Comparison of ENCODE assay signal across 1 cellular context in the genomic region with DNA sequence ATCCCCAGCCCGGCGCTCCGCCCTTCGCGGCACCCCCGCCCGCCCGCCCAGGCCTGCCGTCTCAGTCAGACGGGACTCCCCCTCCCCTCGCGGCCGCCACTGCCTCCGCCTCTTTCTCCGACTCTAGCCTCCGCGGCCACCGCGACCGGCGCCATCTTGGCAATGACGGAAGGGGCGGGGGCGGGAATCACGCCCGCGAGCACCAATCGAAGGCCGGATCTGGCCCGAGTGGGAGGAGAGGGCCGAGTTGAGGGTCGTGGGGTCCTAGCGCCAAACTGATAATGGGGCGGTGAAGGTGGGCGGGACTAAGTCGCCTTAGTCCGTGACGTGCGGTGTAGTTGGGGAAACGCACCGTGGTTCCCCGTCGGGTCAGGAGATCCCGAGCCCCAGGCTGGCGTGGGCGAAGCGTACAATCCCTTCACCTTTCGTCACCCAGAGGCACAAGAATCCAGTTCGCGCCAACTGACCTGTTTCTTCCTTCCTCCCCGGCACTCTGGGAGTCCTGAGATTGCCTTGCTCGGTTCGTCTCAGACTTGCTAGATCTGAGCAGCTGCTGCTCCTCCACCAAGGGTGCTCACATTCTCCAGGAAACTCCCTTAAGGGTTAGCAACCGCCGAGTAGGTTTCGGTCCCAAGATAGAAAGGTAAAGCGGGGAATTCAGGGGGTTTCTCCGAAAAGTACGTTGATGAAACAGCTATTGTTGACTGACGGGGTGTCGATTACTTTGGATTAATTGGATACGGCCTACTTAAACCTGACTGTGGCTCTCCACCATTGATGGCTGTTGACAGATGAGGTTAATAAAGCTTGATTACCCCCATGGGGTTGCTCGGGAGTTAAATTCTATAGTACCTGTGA.
TF ChIP-seq lines count a peak whose summit lies in the region.

Gene DENND4A, minus strand, starts transcription at position 164 of the 858 bp plus-strand sequence. CDS start 35,843 bp downstream, outside the sequence.

TF ChIP-seq in K562, 482 proteins besides CTCF, POLR2A, EP300 and RAD21 (continued from another document and continues in another):
- TF ChIP-seq ZNF592 (IDR thresholded peaks at IDR 0.05) (peak; percentile 60; the same call in 1 of the 2 replicates), ZNF436 (CRISPR knock-in tag; IDR thresholded peaks at IDR 0.05) (no peak), ZFX (CRISPR knock-in tag; IDR thresholded peaks at IDR 0.05) (peak; percentile 81), RFX7 (CRISPR knock-in tag; IDR thresholded peaks at IDR 0.05) (no peak), ZNF584 (CRISPR knock-in tag; IDR thresholded peaks at IDR 0.05; ENCODE audit: low read depth) (no peak), KAT7 (CRISPR knock-in tag; IDR thresholded peaks at IDR 0.05; ENCODE audit: borderline replicate concordance) (peak; percentile 75; the same call in 1 of the 2 replicates), ZNF175 (CRISPR knock-in tag; IDR thresholded peaks at IDR 0.05; ENCODE audit: low read depth) (no peak), OTX1 (CRISPR knock-in tag; IDR thresholded peaks at IDR 0.05) (0 out of 2 replicates have a peak, but pooled peaks have one; percentile 17), POLR2B (IDR thresholded peaks at IDR 0.05; ENCODE audit: low read depth, partially characterized antibody) (peak; percentile 91), BRD4 (IDR thresholded peaks at IDR 0.05) (0 out of 2 replicates have a peak, but pooled peaks have one; percentile 37), NEUROD1 (IDR thresholded peaks at IDR 0.05; ENCODE audit: borderline replicate concordance, low read depth, low read length, partially characterized antibody) (peak; percentile 98), ZNF431 (CRISPR knock-in tag; IDR thresholded peaks at IDR 0.05) (peak; percentile 33; the same call in 1 of the 2 replicates), TARDBP (IDR thresholded peaks at IDR 0.05) (peak; percentile 85), KDM4B (IDR thresholded peaks at IDR 0.05; ENCODE audit: borderline replicate concordance in 2 of 2, low read depth in 1 of 2) (no peak), FOSL1 (tag; conservative IDR thresholded peaks at IDR 0.05) (peak; percentile 39; the same call in 1 of the 2 replicates), ZNF785 (CRISPR knock-in tag; IDR thresholded peaks at IDR 0.05) (no peak), SNRNP70 (optimal IDR thresholded peaks at IDR 0.05; ENCODE audit: low read depth, low read length) (no peak), ETS1 (conservative IDR thresholded peaks at IDR 0.05; ENCODE audit: control insufficient read depth, low read depth, low read length) (0 out of 2 replicates have a peak, but pooled peaks have one; percentile 50), TCF15 (CRISPR knock-in tag; IDR thresholded peaks at IDR 0.05) (no peak), XRCC5 (IDR thresholded peaks at IDR 0.05; ENCODE audit: low read depth, low read length) (peak; percentile 56; the same call in 1 of the 2 replicates), ZEB2 (IDR thresholded peaks at IDR 0.05) (0 out of 2 replicates have a peak, but pooled peaks have one; percentile 32), TEAD4 (IDR thresholded peaks at IDR 0.05; ENCODE audit: low read length) (peak; percentile 44), TEAD4 (CRISPR knock-in tag; IDR thresholded peaks at IDR 0.05; ENCODE audit: borderline replicate concordance) (no peak), SRSF1 (IDR thresholded peaks at IDR 0.05; ENCODE audit: low read depth, low read length) (no peak), TAF9B (IDR thresholded peaks at IDR 0.05; ENCODE audit: partially characterized antibody) (peak; percentile 72), ELF4 (CRISPR knock-in tag; IDR thresholded peaks at IDR 0.05) (no peak), POLR2G (IDR thresholded peaks at IDR 0.05; ENCODE audit: low read depth, low read length) (peak; percentile 80), TOE1 (IDR thresholded peaks at IDR 0.05; ENCODE audit: borderline replicate concordance) (peak; percentile 97), TOE1 (CRISPR knock-in tag; IDR thresholded peaks at IDR 0.05; ENCODE audit: borderline replicate concordance, low read depth) (no peak), PRPF4 (IDR thresholded peaks at IDR 0.05; ENCODE audit: insufficient read depth, low read depth, low read length, poor library complexity, severe bottlenecking) (no peak), MLLT1 (IDR thresholded peaks at IDR 0.05) (peak; percentile 45 to 91; a peak in 3 of 4 replicates), POLR2AphosphoS5 (IDR thresholded peaks at IDR 0.05; ENCODE audit: control insufficient read depth, insufficient read depth, low read depth, low read length) (peak; percentile 85), ZNF384 (IDR thresholded peaks at IDR 0.05; ENCODE audit: low read depth, low read length) (0 out of 2 replicates have a peak, but pooled peaks have one; percentile 13), GABPA (tag; conservative IDR thresholded peaks at IDR 0.05; ENCODE audit: low read depth) (peak; percentile 60), HDAC6 (IDR thresholded peaks at IDR 0.05; ENCODE audit: low read depth, low read length) (0 out of 2 replicates have a peak, but pooled peaks have one; percentile 53)
- TF ChIP-seq, protein P1, sequence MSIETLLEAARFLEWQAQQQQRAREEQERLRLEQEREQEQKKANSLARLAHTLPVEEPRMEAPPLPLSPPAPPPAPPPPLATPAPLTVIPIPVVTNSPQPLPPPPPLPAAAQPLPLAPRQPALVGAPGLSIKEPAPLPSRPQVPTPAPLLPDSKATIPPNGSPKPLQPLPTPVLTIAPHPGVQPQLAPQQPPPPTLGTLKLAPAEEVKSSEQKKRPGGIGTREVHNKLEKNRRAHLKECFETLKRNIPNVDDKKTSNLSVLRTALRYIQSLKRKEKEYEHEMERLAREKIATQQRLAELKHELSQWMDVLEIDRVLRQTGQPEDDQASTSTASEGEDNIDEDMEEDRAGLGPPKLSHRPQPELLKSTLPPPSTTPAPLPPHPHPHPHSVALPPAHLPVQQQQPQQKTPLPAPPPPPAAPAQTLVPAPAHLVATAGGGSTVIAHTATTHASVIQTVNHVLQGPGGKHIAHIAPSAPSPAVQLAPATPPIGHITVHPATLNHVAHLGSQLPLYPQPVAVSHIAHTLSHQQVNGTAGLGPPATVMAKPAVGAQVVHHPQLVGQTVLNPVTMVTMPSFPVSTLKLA (conservative IDR thresholded peaks at IDR 0.05): peak; percentile 38 to 57
- TF ChIP-seq, protein P2, sequence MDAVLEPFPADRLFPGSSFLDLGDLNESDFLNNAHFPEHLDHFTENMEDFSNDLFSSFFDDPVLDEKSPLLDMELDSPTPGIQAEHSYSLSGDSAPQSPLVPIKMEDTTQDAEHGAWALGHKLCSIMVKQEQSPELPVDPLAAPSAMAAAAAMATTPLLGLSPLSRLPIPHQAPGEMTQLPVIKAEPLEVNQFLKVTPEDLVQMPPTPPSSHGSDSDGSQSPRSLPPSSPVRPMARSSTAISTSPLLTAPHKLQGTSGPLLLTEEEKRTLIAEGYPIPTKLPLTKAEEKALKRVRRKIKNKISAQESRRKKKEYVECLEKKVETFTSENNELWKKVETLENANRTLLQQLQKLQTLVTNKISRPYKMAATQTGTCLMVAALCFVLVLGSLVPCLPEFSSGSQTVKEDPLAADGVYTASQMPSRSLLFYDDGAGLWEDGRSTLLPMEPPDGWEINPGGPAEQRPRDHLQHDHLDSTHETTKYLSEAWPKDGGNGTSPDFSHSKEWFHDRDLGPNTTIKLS (IDR thresholded peaks at IDR 0.05; ENCODE audit: borderline replicate concordance, low read depth): peak; percentile 47; the same call in 1 of the 2 replicates
- TF ChIP-seq, protein P3, sequence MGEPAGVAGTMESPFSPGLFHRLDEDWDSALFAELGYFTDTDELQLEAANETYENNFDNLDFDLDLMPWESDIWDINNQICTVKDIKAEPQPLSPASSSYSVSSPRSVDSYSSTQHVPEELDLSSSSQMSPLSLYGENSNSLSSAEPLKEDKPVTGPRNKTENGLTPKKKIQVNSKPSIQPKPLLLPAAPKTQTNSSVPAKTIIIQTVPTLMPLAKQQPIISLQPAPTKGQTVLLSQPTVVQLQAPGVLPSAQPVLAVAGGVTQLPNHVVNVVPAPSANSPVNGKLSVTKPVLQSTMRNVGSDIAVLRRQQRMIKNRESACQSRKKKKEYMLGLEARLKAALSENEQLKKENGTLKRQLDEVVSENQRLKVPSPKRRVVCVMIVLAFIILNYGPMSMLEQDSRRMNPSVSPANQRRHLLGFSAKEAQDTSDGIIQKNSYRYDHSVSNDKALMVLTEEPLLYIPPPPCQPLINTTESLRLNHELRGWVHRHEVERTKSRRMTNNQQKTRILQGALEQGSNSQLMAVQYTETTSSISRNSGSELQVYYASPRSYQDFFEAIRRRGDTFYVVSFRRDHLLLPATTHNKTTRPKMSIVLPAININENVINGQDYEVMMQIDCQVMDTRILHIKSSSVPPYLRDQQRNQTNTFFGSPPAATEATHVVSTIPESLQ (CRISPR knock-in tag; IDR thresholded peaks at IDR 0.05): no peak
- TF ChIP-seq, protein P4, sequence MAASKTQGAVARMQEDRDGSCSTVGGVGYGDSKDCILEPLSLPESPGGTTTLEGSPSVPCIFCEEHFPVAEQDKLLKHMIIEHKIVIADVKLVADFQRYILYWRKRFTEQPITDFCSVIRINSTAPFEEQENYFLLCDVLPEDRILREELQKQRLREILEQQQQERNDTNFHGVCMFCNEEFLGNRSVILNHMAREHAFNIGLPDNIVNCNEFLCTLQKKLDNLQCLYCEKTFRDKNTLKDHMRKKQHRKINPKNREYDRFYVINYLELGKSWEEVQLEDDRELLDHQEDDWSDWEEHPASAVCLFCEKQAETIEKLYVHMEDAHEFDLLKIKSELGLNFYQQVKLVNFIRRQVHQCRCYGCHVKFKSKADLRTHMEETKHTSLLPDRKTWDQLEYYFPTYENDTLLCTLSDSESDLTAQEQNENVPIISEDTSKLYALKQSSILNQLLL (CRISPR knock-in tag; IDR thresholded peaks at IDR 0.05; ENCODE audit: borderline replicate concordance): no peak
